ENCODE assay signal across 14 cellular contexts in genomic region chr15:91101356-91101920, GRCh38. TPM values are rescaled to one million over a fixed set of nuclear protein-coding genes. Genes with fewer than 3 reads are reported as not detected.
DNase-seq lines count a peak whose midpoint lies in the region; ATAC-seq and TF ChIP-seq lines count a peak whose summit lies in the region.
"Had no signal": no experiment of that assay in that cellular context is flagged by ENCODE, and none has a peak within 500 bp of the region (broad histone marks: within the 10 kb centered on the region; RNA-seq: fewer than 3 reads in every experiment).

No MANE protein-coding gene starts in this region.

- no peaks in the 10 kb centered on the region for H3K36me3 Mint-ChIP-seq in activated CD8-positive, alpha-beta memory T cell treated with anti-CD3 and anti-CD28 coated beads, Interleukin-2, amount 10 ng/mL, durations not matched to agents 7 days and 5 days
- H3K36me3 Mint-ChIP-seq in progenitor cell of endocrine pancreas (ENCODE audit: insufficient read depth) = peaks cover 1% of the 10 kb centered on the region
- H3K36me3 Mint-ChIP-seq: mesothelial cell of epicardium had no signal

- TF ChIP-seq CTCF in progenitor cell of endocrine pancreas (IDR thresholded peaks at IDR 0.05; ENCODE audit: unreplicated experiment) = no peak

- H3K9me3 Mint-ChIP-seq in activated CD8-positive, alpha-beta memory T cell treated with anti-CD3 and anti-CD28 coated beads, Interleukin-2, amount 10 ng/mL, durations not matched to agents 7 days and 5 days (ENCODE audit: low read depth) = no peaks in the 10 kb centered on the region
- no peaks in the 10 kb centered on the region for H3K9me3 Mint-ChIP-seq in progenitor cell of endocrine pancreas (ENCODE audit: low read depth)
- H3K9me3 Mint-ChIP-seq: mesothelial cell of epicardium had no signal

- CTCF ChIA-PET in activated CD8-positive, alpha-beta memory T cell treated with anti-CD3 and anti-CD28 coated beads, Interleukin-2, amount 10 ng/mL, durations not matched to agents 7 days and 5 days (lab: Charles Lee) = no interaction called here

- H3K4me1 Mint-ChIP-seq in activated CD8-positive, alpha-beta memory T cell treated with anti-CD3 and anti-CD28 coated beads, Interleukin-2, amount 10 ng/mL, durations not matched to agents 7 days and 5 days = peaks cover 12% of the 10 kb centered on the region
- peaks cover 27% of the 10 kb centered on the region for H3K4me1 Mint-ChIP-seq in progenitor cell of endocrine pancreas (ENCODE audit: low read depth)

- in situ Hi-C loops in G401 (cut with HindIII; ENCODE audit: low sequenced_read_pairs) = no loop called here

- H3K27me3 Mint-ChIP-seq in activated CD8-positive, alpha-beta memory T cell treated with anti-CD3 and anti-CD28 coated beads, Interleukin-2, amount 10 ng/mL, durations not matched to agents 7 days and 5 days = peaks cover 89% of the 10 kb centered on the region
- peaks cover 79% of the 10 kb centered on the region for H3K27me3 Mint-ChIP-seq in progenitor cell of endocrine pancreas

- peak overlapping the region; percentile 71 for H3K4me3 Mint-ChIP-seq in activated CD8-positive, alpha-beta memory T cell treated with anti-CD3 and anti-CD28 coated beads, Interleukin-2, amount 10 ng/mL, durations not matched to agents 7 days and 5 days
- H3K4me3 Mint-ChIP-seq in progenitor cell of endocrine pancreas (ENCODE audit: low read depth) = peak overlapping the region; percentile 83

- H3K27ac ChIP-seq in cingulate gyrus (ENCODE audit: low read depth, low read length) = peak overlapping the region; percentile 73
- H3K27ac ChIP-seq: colonic mucosa, hepatocyte, parathyroid adenoma, SJSA1, transverse colon had no signal

- no peak for ATAC-seq in activated CD8-positive, alpha-beta memory T cell treated with anti-CD3 and anti-CD28 coated beads, Interleukin-2, amount 10 ng/mL, durations not matched to agents 7 days and 5 days
- ATAC-seq in HG02938 (IDR thresholded peaks at IDR 0.05; ENCODE audit: unreplicated experiment) = no peak

- DNase-seq in activated CD8-positive, alpha-beta memory T cell treated with anti-CD3 and anti-CD28 coated beads, Interleukin-2, amount 10 ng/mL, durations not matched to agents 7 days and 5 days = no peak
- no peak for DNase-seq in activated CD8-positive, alpha-beta memory T cell treated with anti-CD3 and anti-CD28 coated beads for 24 hours
- DNase-seq in G401 (ENCODE audit: low spot score) (peak; percentile 74), progenitor cell of endocrine pancreas (ENCODE audit: low spot score, unreplicated experiment) (no peak), posterior vena cava (ENCODE audit: low spot score) (no peak)
- no peak for DNase-seq in stimulated activated CD4-positive, alpha-beta T cell treated with anti-CD3 and anti-CD28 coated beads, Interleukin-2, amount 100 ng/mL, for 24 hours
- DNase-seq: colonic mucosa, transverse colon had no signal

- H3K27ac Mint-ChIP-seq in activated CD8-positive, alpha-beta memory T cell treated with anti-CD3 and anti-CD28 coated beads, Interleukin-2, amount 10 ng/mL, durations not matched to agents 7 days and 5 days = no peak overlapping the region
- no peak overlapping the region for H3K27ac Mint-ChIP-seq in progenitor cell of endocrine pancreas
- H3K27ac Mint-ChIP-seq: mesothelial cell of epicardium had no signal

- intact Hi-C loops in posterior vena cava (cut with DNase I) = loop anchor here in 1 of 2 donors (5.0 kb wide), 1 partner anchor 1354 kb away; no protein-coding TSS in a partner anchor

RNA-seq across cellular contexts. Expression of gene SV2B, which starts 1.4 kb away (rescaled TPM):
- total RNA-seq in activated CD8-positive, alpha-beta memory T cell treated with anti-CD3 and anti-CD28 coated beads, Interleukin-2, amount 10 ng/mL, durations not matched to agents 7 days and 5 days = not detected
- total RNA-seq in G401 (2014; rRNA removed; shearing (Covaris generic)) = not detected in 2 replicates
- total RNA-seq in progenitor cell of endocrine pancreas (19.9 and 24.9 TPM in 2 replicates), posterior vena cava (1 to 10 TPM; 2.9 to 3.4 TPM)
- total RNA-seq: SJSA1 had no signal
